16 cellular contexts compared by ENCODE assay signal in genomic region chr18:57022716-57023115, GRCh38.
DNase-seq lines count a peak whose midpoint lies in the region; ATAC-seq and TF ChIP-seq lines count a peak whose summit lies in the region.
"Had no signal": no experiment of that assay in that cellular context is flagged by ENCODE, and none has a peak within 500 bp of the region (broad histone marks: within the 10 kb centered on the region; RNA-seq: fewer than 3 reads in every experiment).

No MANE protein-coding gene starts in this region.

- WGBS in endodermal cell (ENCODE audit: insufficient coverage in 1 of 2, insufficient read length in 1 of 2), 2 experiments, result 86 to 95% methylated on average over 4 of the region's 4 CpGs

- peak overlapping the region; percentile 57 for H3K4me2 ChIP-seq in OCI-LY3 (ENCODE audit: low read length)

- no peaks in the 10 kb centered on the region for H3K27me3 Mint-ChIP-seq in activated naive CD4-positive, alpha-beta T cell treated with anti-CD3 and anti-CD28 coated beads, Interleukin-2, amount 50 U/mL, for 24 hours
- H3K27me3 Mint-ChIP-seq in activated T-helper 17 cell treated with anti-CD3 and anti-CD28 coated beads, Interleukin-2, amount 50 U/mL, for 72 hours, result no peaks in the 10 kb centered on the region
- H3K27me3 Mint-ChIP-seq in endodermal cell (ENCODE audit: insufficient read depth), result no peaks in the 10 kb centered on the region
- H3K27me3 Mint-ChIP-seq: CD4-positive, alpha-beta memory T cell had no signal

- H3K27me3 ChIP-seq in OCI-LY3 (ENCODE audit: low read depth, low read length) (no peaks in the 10 kb centered on the region), endodermal cell (ENCODE audit: control insufficient read depth, insufficient read depth, low read length, poor library complexity, severe bottlenecking) (no peaks in the 10 kb centered on the region)
- H3K27me3 ChIP-seq: BLaER1 had no signal

- no peaks in the 10 kb centered on the region for H3K79me2 ChIP-seq in OCI-LY3 (ENCODE audit: low read length)

- no peaks in the 10 kb centered on the region for H3K9me3 ChIP-seq in OCI-LY3 (ENCODE audit: insufficient read depth, low read length)
- no peaks in the 10 kb centered on the region for H3K9me3 ChIP-seq in endodermal cell (ENCODE audit: control insufficient read depth, low read length)
- H3K9me3 ChIP-seq: BLaER1, HAP-1 had no signal

- H3K4me3 ChIP-seq in OCI-LY3 (ENCODE audit: low read length) (peak overlapping the region; percentile 12; the same call in 1 of the 2 replicates), endodermal cell (ENCODE audit: low read length) (no peak overlapping the region)
- H3K4me3 ChIP-seq: BLaER1, GM23248, HAP-1 had no signal

- no peak for ATAC-seq in activated T-helper 17 cell treated with anti-CD3 and anti-CD28 coated beads, Interleukin-2, amount 50 U/mL, for 72 hours (replicated peaks)

- peaks cover 87% of the 10 kb centered on the region for H3K4me1 ChIP-seq in OCI-LY3 (ENCODE audit: low read length)
- peaks cover 7% of the 10 kb centered on the region for H3K4me1 ChIP-seq in endodermal cell (ENCODE audit: control insufficient read depth, insufficient read depth, low read length)
- H3K4me1 ChIP-seq: HAP-1 had no signal

- H3K27ac ChIP-seq in OCI-LY3 (ENCODE audit: low read length) (peak overlapping the region; percentile 77), endodermal cell (ENCODE audit: low read depth, low read length) (no peak overlapping the region)
- H3K27ac ChIP-seq: BLaER1, GM23248 had no signal

- peaks cover 3% of the 10 kb centered on the region for H3K4me1 Mint-ChIP-seq in activated naive CD4-positive, alpha-beta T cell treated with anti-CD3 and anti-CD28 coated beads, Interleukin-2, amount 50 U/mL, for 24 hours
- H3K4me1 Mint-ChIP-seq in activated T-helper 17 cell treated with anti-CD3 and anti-CD28 coated beads, Interleukin-2, amount 50 U/mL, for 72 hours, result peaks cover 4% of the 10 kb centered on the region
- peaks cover 21% of the 10 kb centered on the region for H3K4me1 Mint-ChIP-seq in endodermal cell

- H4K20me1 ChIP-seq in OCI-LY3 (ENCODE audit: insufficient read depth, low read length), result no peaks in the 10 kb centered on the region
- H4K20me1 ChIP-seq: BLaER1 had no signal

- no peak for DNase-seq in activated naive CD4-positive, alpha-beta T cell (lab: John Stamatoyannopoulos, UW)
- DNase-seq in endodermal cell (peak; percentile 35), NCI-H2029 (lab: John Stamatoyannopoulos, UW) (no peak), NCI-H187 (lab: John Stamatoyannopoulos, UW) (no peak), T-helper 1 cell (no peak)
- DNase-seq: 8988T; CD4-positive, alpha-beta memory T cell; DMS79 treated with DMSO at 0.1 percent for 48 hours; GF-D8; GM23248 had no signal

- H3K9ac ChIP-seq in OCI-LY3 (ENCODE audit: low read length) (peak overlapping the region; percentile 44), endodermal cell (ENCODE audit: extremely low read depth, low read length, poor library complexity, severe bottlenecking) (no peak overlapping the region)
- H3K9ac ChIP-seq: BLaER1, GM23248 had no signal

- peak overlapping the region; percentile 38 for H3K27ac Mint-ChIP-seq in activated naive CD4-positive, alpha-beta T cell treated with anti-CD3 and anti-CD28 coated beads, Interleukin-2, amount 50 U/mL, for 24 hours
- peak overlapping the region; percentile 30 for H3K27ac Mint-ChIP-seq in activated T-helper 17 cell treated with anti-CD3 and anti-CD28 coated beads, Interleukin-2, amount 50 U/mL, for 72 hours
- H3K27ac Mint-ChIP-seq in endodermal cell, result no peak overlapping the region

- H3K36me3 Mint-ChIP-seq in activated naive CD4-positive, alpha-beta T cell treated with anti-CD3 and anti-CD28 coated beads, Interleukin-2, amount 50 U/mL, for 24 hours, result peaks cover 15% of the 10 kb centered on the region
- peaks cover 65% of the 10 kb centered on the region for H3K36me3 Mint-ChIP-seq in activated T-helper 17 cell treated with anti-CD3 and anti-CD28 coated beads, Interleukin-2, amount 50 U/mL, for 72 hours (ENCODE audit: low read depth)
- peaks cover 4% of the 10 kb centered on the region for H3K36me3 Mint-ChIP-seq in endodermal cell (ENCODE audit: low read depth)

- H3K9me3 Mint-ChIP-seq in activated naive CD4-positive, alpha-beta T cell treated with anti-CD3 and anti-CD28 coated beads, Interleukin-2, amount 50 U/mL, for 24 hours, result no peaks in the 10 kb centered on the region
- H3K9me3 Mint-ChIP-seq in activated T-helper 17 cell treated with anti-CD3 and anti-CD28 coated beads, Interleukin-2, amount 50 U/mL, for 72 hours, result no peaks in the 10 kb centered on the region
- no peaks in the 10 kb centered on the region for H3K9me3 Mint-ChIP-seq in endodermal cell
- H3K9me3 Mint-ChIP-seq: CD14-positive monocyte; CD4-positive, alpha-beta memory T cell had no signal

- H3K36me3 ChIP-seq in OCI-LY3 (replicated peaks; ENCODE audit: low read depth, low read length), result peaks cover 3% of the 10 kb centered on the region
- no peaks in the 10 kb centered on the region for H3K36me3 ChIP-seq in endodermal cell (ENCODE audit: control insufficient read depth, insufficient read depth, low read length)
- H3K36me3 ChIP-seq: HAP-1 had no signal

- H2AFZ ChIP-seq in OCI-LY3 (ENCODE audit: low read depth, low read length), result no peak overlapping the region
- H2AFZ ChIP-seq: GM23248 had no signal

- no peak overlapping the region for H3K4me3 Mint-ChIP-seq in activated naive CD4-positive, alpha-beta T cell treated with anti-CD3 and anti-CD28 coated beads, Interleukin-2, amount 50 U/mL, for 24 hours
- H3K4me3 Mint-ChIP-seq in activated T-helper 17 cell treated with anti-CD3 and anti-CD28 coated beads, Interleukin-2, amount 50 U/mL, for 72 hours, result no peak overlapping the region
- no peak overlapping the region for H3K4me3 Mint-ChIP-seq in endodermal cell
- H3K4me3 Mint-ChIP-seq: CD14-positive monocyte; CD4-positive, alpha-beta memory T cell had no signal

- peak; percentile 20; the same call in 1 of the 2 replicates for TF ChIP-seq CTCF in OCI-LY3 (IDR thresholded peaks at IDR 0.05; ENCODE audit: low read depth, low read length)
- no peak for TF ChIP-seq CTCF in endodermal cell (conservative IDR thresholded peaks at IDR 0.05)
